In genomic region chr1:171644805-171645483, GRCh38 we compare ENCODE assay signal across 8 cellular contexts. TPM values are rescaled to one million over a fixed set of nuclear protein-coding genes. Genes with fewer than 3 reads are reported as not detected.
DNase-seq lines count a peak whose midpoint lies in the region; ATAC-seq and TF ChIP-seq lines count a peak whose summit lies in the region.

No MANE protein-coding gene starts in this region.

- H3K27ac ChIP-seq in C4-2B (peak overlapping the region; percentile 13), RWPE2 (ENCODE audit: poor library complexity, severe bottlenecking) (no peak overlapping the region), suprapubic skin (no peak overlapping the region)

- H3K4me1 Mint-ChIP-seq in activated T-helper 2 cell treated with anti-CD3 and anti-CD28 coated beads, Interferon-gamma antibody, Interleukin-2, Interleukin-4, amounts not matched to agents 10 μg/mL and 5 μg/mL and 100 μg/mL, durations not matched to agents 14 hours and 24 hours and 36 hours (ENCODE audit: low read depth) = peaks cover 8% of the 10 kb centered on the region

- no peaks in the 10 kb centered on the region for H3K9me3 ChIP-seq in MG63
- no peaks in the 10 kb centered on the region for H3K9me3 ChIP-seq in RWPE2 (ENCODE audit: severe bottlenecking)
- no peaks in the 10 kb centered on the region for H3K9me3 ChIP-seq in suprapubic skin

- TF ChIP-seq POLR2A in suprapubic skin (IDR thresholded peaks at IDR 0.05) = no peak

- peaks cover 4% of the 10 kb centered on the region for H3K27me3 Mint-ChIP-seq in activated T-helper 2 cell treated with anti-CD3 and anti-CD28 coated beads, Interferon-gamma antibody, Interleukin-2, Interleukin-4, amounts not matched to agents 10 μg/mL and 5 μg/mL and 100 μg/mL, durations not matched to agents 14 hours and 24 hours and 36 hours (ENCODE audit: low read depth)

- H3K4me1 ChIP-seq in RWPE2 (ENCODE audit: insufficient read depth, poor library complexity, severe bottlenecking) (no peaks in the 10 kb centered on the region), suprapubic skin (peaks cover 20% of the 10 kb centered on the region)

- no peaks in the 10 kb centered on the region for H3K27me3 ChIP-seq in MG63
- no peaks in the 10 kb centered on the region for H3K27me3 ChIP-seq in RWPE2 (ENCODE audit: insufficient read depth, poor library complexity, severe bottlenecking)
- H3K27me3 ChIP-seq in suprapubic skin = no peaks in the 10 kb centered on the region

- H3K36me3 Mint-ChIP-seq in activated T-helper 2 cell treated with anti-CD3 and anti-CD28 coated beads, Interferon-gamma antibody, Interleukin-2, Interleukin-4, amounts not matched to agents 10 μg/mL and 5 μg/mL and 100 μg/mL, durations not matched to agents 14 hours and 24 hours and 36 hours (ENCODE audit: low read depth) = no peaks in the 10 kb centered on the region

- H3K4me3 ChIP-seq in MG63 (no peak overlapping the region), RWPE2 (ENCODE audit: severe bottlenecking) (no peak overlapping the region), suprapubic skin (no peak overlapping the region)

- intact Hi-C loops in activated T-helper 2 cell treated with anti-CD3 and anti-CD28 coated beads, Interferon-gamma antibody, Interleukin-2, Interleukin-4, amounts not matched to agents 10 μg/mL and 5 μg/mL and 100 μg/mL, durations not matched to agents 14 hours and 24 hours and 36 hours (cut with micrococcal nuclease) = loop anchor here (1.0 to 10.0 kb wide), 2 partner anchors 130 to 340 kb away; no protein-coding TSS in a partner anchor

- DNase-seq in MG63 (peak; percentile 82), RWPE2 (ENCODE audit: low spot score) (no peak), foreskin melanocyte (peak; percentile 80), occipital lobe (lab: John Stamatoyannopoulos, UW) (peak; percentile 23), suprapubic skin (ENCODE audit: low spot score in 2 of 2) (peak; percentile 81 to 89)
- DNase-seq in activated T-helper 2 cell treated with anti-CD3 and anti-CD28 coated beads, Interferon-gamma antibody, Interleukin-2, Interleukin-4, amounts not matched to agents 10 μg/mL and 5 μg/mL and 100 μg/mL, durations not matched to agents 14 hours and 24 hours and 36 hours (ENCODE audit: low spot score) = peak; percentile 67

- 18% methylated on average over 15 of the region's 15 CpGs for WGBS in suprapubic skin

- H3K27ac Mint-ChIP-seq in activated T-helper 2 cell treated with anti-CD3 and anti-CD28 coated beads, Interferon-gamma antibody, Interleukin-2, Interleukin-4, amounts not matched to agents 10 μg/mL and 5 μg/mL and 100 μg/mL, durations not matched to agents 14 hours and 24 hours and 36 hours = no peak overlapping the region

- ATAC-seq in GM21381 (IDR thresholded peaks at IDR 0.05; ENCODE audit: unreplicated experiment) (peak; percentile 76), RWPE2 (ENCODE audit: low read depth) (peak; percentile 81)

- no peak overlapping the region for H3K4me3 Mint-ChIP-seq in activated T-helper 2 cell treated with anti-CD3 and anti-CD28 coated beads, Interferon-gamma antibody, Interleukin-2, Interleukin-4, amounts not matched to agents 10 μg/mL and 5 μg/mL and 100 μg/mL, durations not matched to agents 14 hours and 24 hours and 36 hours (ENCODE audit: low read depth)

- no peak for TF ChIP-seq EP300 in suprapubic skin (IDR thresholded peaks at IDR 0.05)

- H3K36me3 ChIP-seq in MG63 = no peaks in the 10 kb centered on the region
- no peaks in the 10 kb centered on the region for H3K36me3 ChIP-seq in RWPE2 (ENCODE audit: low read depth)
- H3K36me3 ChIP-seq in suprapubic skin = no peaks in the 10 kb centered on the region

- peak; percentile 91 for TF ChIP-seq CTCF in C4-2B (conservative IDR thresholded peaks at IDR 0.05)
- TF ChIP-seq CTCF in RWPE2 (IDR thresholded peaks at IDR 0.05; ENCODE audit: poor library complexity, severe bottlenecking) = peak; percentile 74
- TF ChIP-seq CTCF in suprapubic skin (IDR thresholded peaks at IDR 0.05) = peak; percentile 41 to 54

- H3K9me3 Mint-ChIP-seq in activated T-helper 2 cell treated with anti-CD3 and anti-CD28 coated beads, Interferon-gamma antibody, Interleukin-2, Interleukin-4, amounts not matched to agents 10 μg/mL and 5 μg/mL and 100 μg/mL, durations not matched to agents 14 hours and 24 hours and 36 hours = no peaks in the 10 kb centered on the region

RNA-seq across cellular contexts. Expression of gene MYOC, which starts 7.5 kb away (rescaled TPM):
- 1.3 TPM in 1 of 2 replicates, not detected in the other for total RNA-seq in MG63 (2014; rRNA removed; shearing (Covaris generic); ENCODE audit: low replicate concordance)
- total RNA-seq in activated T-helper 2 cell treated with anti-CD3 and anti-CD28 coated beads, Interferon-gamma antibody, Interleukin-2, Interleukin-4, amounts not matched to agents 10 μg/mL and 5 μg/mL and 100 μg/mL, durations not matched to agents 14 hours and 24 hours and 36 hours = not detected in 2 replicates
- total RNA-seq in occipital lobe (not detected), suprapubic skin (1 to 10 TPM in 2 of 4 donors, under 1 TPM in 2; 0.34 to 3.1 (median 1.2) TPM)

RNA-seq across cellular contexts. Expression of gene MYOCOS, which starts 22.9 kb away (rescaled TPM):
- total RNA-seq in MG63 (2014; rRNA removed; shearing (Covaris generic); ENCODE audit: low replicate concordance) = not detected in 2 replicates
- total RNA-seq in activated T-helper 2 cell treated with anti-CD3 and anti-CD28 coated beads, Interferon-gamma antibody, Interleukin-2, Interleukin-4, amounts not matched to agents 10 μg/mL and 5 μg/mL and 100 μg/mL, durations not matched to agents 14 hours and 24 hours and 36 hours = 0.14 TPM in 1 of 2 replicates, not detected in the other
- not detected for total RNA-seq in occipital lobe
- total RNA-seq in suprapubic skin = not detected
